3 cellular contexts compared by ENCODE assay signal in genomic region chr16:72578061-72578460, GRCh38.
DNase-seq lines count a peak whose midpoint lies in the region; ATAC-seq and TF ChIP-seq lines count a peak whose summit lies in the region.
"Not testable (repeated sequence)": the region's sequence is repeated elsewhere in the genome, so short reads cannot be mapped to it uniquely, and the experiment has no call there.

No MANE protein-coding gene starts in this region.

- H3K56ac ChIP-seq in mesendoderm (ENCODE audit: low read length) = not testable (repeated sequence)

- H3K4me1 ChIP-seq in GM23338 (ENCODE audit: insufficient read depth); mesendoderm (ENCODE audit: control insufficient read depth, low read depth, low read length); trophoblast cell (ENCODE audit: control insufficient read depth in 1 of 2, insufficient read depth in 2 of 2, low read length in 2 of 2): not testable (repeated sequence)

- not testable (repeated sequence) for H4K91ac ChIP-seq in trophoblast cell (ENCODE audit: low read depth, low read length)

- H3K9me2 ChIP-seq in GM23338 (ENCODE audit: insufficient read depth) = not testable (repeated sequence)

- not testable (repeated sequence) for H3K27me3 ChIP-seq in GM23338 (ENCODE audit: insufficient read depth); mesendoderm (ENCODE audit: insufficient read depth, low read length, poor library complexity); trophoblast cell (ENCODE audit: insufficient read depth, low read length)

- not testable (repeated sequence) for H3K9ac ChIP-seq in mesendoderm (ENCODE audit: low read length); trophoblast cell (ENCODE audit: low read length)

- H2AK5ac ChIP-seq in mesendoderm (ENCODE audit: low read length); trophoblast cell (ENCODE audit: low read length): not testable (repeated sequence)

- H3K27ac ChIP-seq in GM23338 (ENCODE audit: low read depth); mesendoderm (ENCODE audit: low read depth, low read length); trophoblast cell (ENCODE audit: low read depth, low read length): not testable (repeated sequence)

- H2AFZ ChIP-seq in GM23338; trophoblast cell (ENCODE audit: insufficient read depth, low read length, poor library complexity): not testable (repeated sequence)

- H4K12ac ChIP-seq in trophoblast cell (ENCODE audit: low read depth, low read length) = not testable (repeated sequence)

- H3K9me3 ChIP-seq in trophoblast cell (ENCODE audit: insufficient read depth, low read depth, low read length) = not testable (repeated sequence)

- not testable (repeated sequence) for H3K4ac ChIP-seq in mesendoderm (ENCODE audit: low read depth, low read length); trophoblast cell (ENCODE audit: low read depth, low read length)

- H4K5ac ChIP-seq in mesendoderm (ENCODE audit: low read length) = not testable (repeated sequence)

- not testable (repeated sequence) for H3K4me2 ChIP-seq in GM23338; mesendoderm (ENCODE audit: low read length); trophoblast cell (ENCODE audit: low read length)

- H3K36me3 Mint-ChIP-seq in GM23338 (ENCODE audit: low read depth) = peaks cover 26% of the 10 kb centered on the region

- not testable (repeated sequence) for H3K79me2 ChIP-seq in GM23338 (replicated peaks; ENCODE audit: insufficient read depth); mesendoderm (ENCODE audit: control insufficient read depth, insufficient read depth, low read length); trophoblast cell (ENCODE audit: control insufficient read depth, insufficient read depth, low read length, poor library complexity)

- not testable (repeated sequence) for H3K14ac ChIP-seq in trophoblast cell (ENCODE audit: low read length)

- not testable (repeated sequence) for H3K4me3 ChIP-seq in GM23338; mesendoderm (ENCODE audit: low read length); trophoblast cell (ENCODE audit: low read depth, low read length)

- WGBS in mesendoderm (ENCODE audit: extremely low coverage, insufficient coverage, low lambda C conversion rate) = no CpG with 5 or more reads among the region's 9 CpGs
- WGBS in trophoblast cell (ENCODE audit: extremely low coverage, insufficient coverage, insufficient read length) = no CpG with 5 or more reads among the region's 9 CpGs

- peaks cover 21% of the 10 kb centered on the region for H3K9me3 Mint-ChIP-seq in GM23338

- H2BK5ac ChIP-seq in mesendoderm (ENCODE audit: low read length); trophoblast cell (ENCODE audit: low read depth, low read length, poor library complexity): not testable (repeated sequence)

- not testable (repeated sequence) for H4K20me1 ChIP-seq in GM23338 (replicated peaks; ENCODE audit: insufficient read depth)

- H2BK120ac ChIP-seq in mesendoderm (ENCODE audit: low read depth, low read length); trophoblast cell (ENCODE audit: insufficient read depth, low read length, poor library complexity): not testable (repeated sequence)

- not testable (repeated sequence) for H3F3A ChIP-seq in GM23338 (replicated peaks; ENCODE audit: low read depth)

- TF ChIP-seq CTCF in GM23338 (conservative IDR thresholded peaks at IDR 0.05; ENCODE audit: low read depth in 2 of 2) = not testable (repeated sequence)

- not testable (repeated sequence) for H3K27me3 Mint-ChIP-seq in GM23338 (ENCODE audit: insufficient read depth, low read depth, poor library complexity)

- H3K27ac Mint-ChIP-seq in GM23338 = not testable (repeated sequence)

- not testable (repeated sequence) for H2BK12ac ChIP-seq in trophoblast cell (ENCODE audit: low read length)

- not testable (repeated sequence) for H3K23ac ChIP-seq in mesendoderm (ENCODE audit: low read length); trophoblast cell (ENCODE audit: low read length)

- peak; percentile 4 for DNase-seq in GM23338 (ENCODE audit: low spot score)
- DNase-seq in mesendoderm = peak; percentile 5
- peak; percentile 61 to 80 for DNase-seq in trophoblast cell

- H3K18ac ChIP-seq in mesendoderm (ENCODE audit: low read length); trophoblast cell (ENCODE audit: low read length): not testable (repeated sequence)

- not testable (repeated sequence) for H4K8ac ChIP-seq in mesendoderm (ENCODE audit: low read depth, low read length); trophoblast cell (ENCODE audit: low read depth, low read length)

- H3K36me3 ChIP-seq in GM23338 (ENCODE audit: insufficient read depth); mesendoderm (ENCODE audit: control insufficient read depth, insufficient read depth, low read length); trophoblast cell (ENCODE audit: control insufficient read depth in 1 of 2, insufficient read depth in 2 of 2, low read length in 2 of 2): not testable (repeated sequence)

- ATAC-seq in GM23338 = not testable (repeated sequence)

- H2BK15ac ChIP-seq in mesendoderm (replicated peaks; ENCODE audit: low read depth) = not testable (repeated sequence)

- not testable (repeated sequence) for H3K4me3 Mint-ChIP-seq in GM23338

- not testable (repeated sequence) for H3K79me1 ChIP-seq in mesendoderm (ENCODE audit: low read length); trophoblast cell (ENCODE audit: low read length)

- not testable (repeated sequence) for H3K4me1 Mint-ChIP-seq in GM23338

Comparison
In these comparisons a context has a peak if more than half of its experiments do, and no peak if none do; other contexts are left out.
1. DNase-seq: peak in every context shown above with its lines; median percentile 70 in trophoblast cell; 5 in mesendoderm; 4 in GM23338.